1 cellular context compared by ENCODE assay signal in the genomic region with DNA sequence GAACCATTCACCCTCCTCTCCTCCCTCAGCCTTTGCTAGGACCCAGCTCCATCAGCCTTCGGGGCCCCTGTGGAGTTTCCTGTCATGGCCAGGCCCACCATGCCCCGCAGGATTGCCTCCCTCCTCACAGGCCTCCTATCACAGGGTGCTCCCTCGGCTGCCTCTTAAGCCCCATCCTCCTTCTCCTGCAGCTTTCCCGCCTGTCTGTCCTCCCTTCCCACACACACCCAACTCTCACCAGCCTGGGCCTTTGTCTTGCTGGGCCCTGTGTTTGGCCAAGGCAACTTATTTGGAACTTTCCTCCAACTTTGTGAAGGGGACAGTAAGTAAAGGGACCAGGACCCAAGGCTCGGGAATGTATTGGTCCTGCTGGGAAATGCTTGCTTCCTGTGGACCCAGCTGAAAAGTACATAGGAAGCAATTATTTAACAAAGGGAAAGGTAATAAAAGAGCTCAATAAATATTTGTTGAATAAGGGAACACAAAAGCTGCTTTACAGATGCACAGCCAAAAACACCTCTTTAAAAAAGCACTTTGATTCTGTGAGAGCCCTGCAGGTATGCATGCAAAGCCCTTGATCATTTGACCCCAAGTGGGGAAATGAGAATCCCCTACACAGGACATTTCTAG.
TF ChIP-seq lines count a peak whose summit lies in the region.

No MANE protein-coding gene starts in this region.

TF ChIP-seq in GM23338, 12 proteins besides CTCF, POLR2A, EP300 and RAD21 (continued from another document):
- TF ChIP-seq, protein P1, sequence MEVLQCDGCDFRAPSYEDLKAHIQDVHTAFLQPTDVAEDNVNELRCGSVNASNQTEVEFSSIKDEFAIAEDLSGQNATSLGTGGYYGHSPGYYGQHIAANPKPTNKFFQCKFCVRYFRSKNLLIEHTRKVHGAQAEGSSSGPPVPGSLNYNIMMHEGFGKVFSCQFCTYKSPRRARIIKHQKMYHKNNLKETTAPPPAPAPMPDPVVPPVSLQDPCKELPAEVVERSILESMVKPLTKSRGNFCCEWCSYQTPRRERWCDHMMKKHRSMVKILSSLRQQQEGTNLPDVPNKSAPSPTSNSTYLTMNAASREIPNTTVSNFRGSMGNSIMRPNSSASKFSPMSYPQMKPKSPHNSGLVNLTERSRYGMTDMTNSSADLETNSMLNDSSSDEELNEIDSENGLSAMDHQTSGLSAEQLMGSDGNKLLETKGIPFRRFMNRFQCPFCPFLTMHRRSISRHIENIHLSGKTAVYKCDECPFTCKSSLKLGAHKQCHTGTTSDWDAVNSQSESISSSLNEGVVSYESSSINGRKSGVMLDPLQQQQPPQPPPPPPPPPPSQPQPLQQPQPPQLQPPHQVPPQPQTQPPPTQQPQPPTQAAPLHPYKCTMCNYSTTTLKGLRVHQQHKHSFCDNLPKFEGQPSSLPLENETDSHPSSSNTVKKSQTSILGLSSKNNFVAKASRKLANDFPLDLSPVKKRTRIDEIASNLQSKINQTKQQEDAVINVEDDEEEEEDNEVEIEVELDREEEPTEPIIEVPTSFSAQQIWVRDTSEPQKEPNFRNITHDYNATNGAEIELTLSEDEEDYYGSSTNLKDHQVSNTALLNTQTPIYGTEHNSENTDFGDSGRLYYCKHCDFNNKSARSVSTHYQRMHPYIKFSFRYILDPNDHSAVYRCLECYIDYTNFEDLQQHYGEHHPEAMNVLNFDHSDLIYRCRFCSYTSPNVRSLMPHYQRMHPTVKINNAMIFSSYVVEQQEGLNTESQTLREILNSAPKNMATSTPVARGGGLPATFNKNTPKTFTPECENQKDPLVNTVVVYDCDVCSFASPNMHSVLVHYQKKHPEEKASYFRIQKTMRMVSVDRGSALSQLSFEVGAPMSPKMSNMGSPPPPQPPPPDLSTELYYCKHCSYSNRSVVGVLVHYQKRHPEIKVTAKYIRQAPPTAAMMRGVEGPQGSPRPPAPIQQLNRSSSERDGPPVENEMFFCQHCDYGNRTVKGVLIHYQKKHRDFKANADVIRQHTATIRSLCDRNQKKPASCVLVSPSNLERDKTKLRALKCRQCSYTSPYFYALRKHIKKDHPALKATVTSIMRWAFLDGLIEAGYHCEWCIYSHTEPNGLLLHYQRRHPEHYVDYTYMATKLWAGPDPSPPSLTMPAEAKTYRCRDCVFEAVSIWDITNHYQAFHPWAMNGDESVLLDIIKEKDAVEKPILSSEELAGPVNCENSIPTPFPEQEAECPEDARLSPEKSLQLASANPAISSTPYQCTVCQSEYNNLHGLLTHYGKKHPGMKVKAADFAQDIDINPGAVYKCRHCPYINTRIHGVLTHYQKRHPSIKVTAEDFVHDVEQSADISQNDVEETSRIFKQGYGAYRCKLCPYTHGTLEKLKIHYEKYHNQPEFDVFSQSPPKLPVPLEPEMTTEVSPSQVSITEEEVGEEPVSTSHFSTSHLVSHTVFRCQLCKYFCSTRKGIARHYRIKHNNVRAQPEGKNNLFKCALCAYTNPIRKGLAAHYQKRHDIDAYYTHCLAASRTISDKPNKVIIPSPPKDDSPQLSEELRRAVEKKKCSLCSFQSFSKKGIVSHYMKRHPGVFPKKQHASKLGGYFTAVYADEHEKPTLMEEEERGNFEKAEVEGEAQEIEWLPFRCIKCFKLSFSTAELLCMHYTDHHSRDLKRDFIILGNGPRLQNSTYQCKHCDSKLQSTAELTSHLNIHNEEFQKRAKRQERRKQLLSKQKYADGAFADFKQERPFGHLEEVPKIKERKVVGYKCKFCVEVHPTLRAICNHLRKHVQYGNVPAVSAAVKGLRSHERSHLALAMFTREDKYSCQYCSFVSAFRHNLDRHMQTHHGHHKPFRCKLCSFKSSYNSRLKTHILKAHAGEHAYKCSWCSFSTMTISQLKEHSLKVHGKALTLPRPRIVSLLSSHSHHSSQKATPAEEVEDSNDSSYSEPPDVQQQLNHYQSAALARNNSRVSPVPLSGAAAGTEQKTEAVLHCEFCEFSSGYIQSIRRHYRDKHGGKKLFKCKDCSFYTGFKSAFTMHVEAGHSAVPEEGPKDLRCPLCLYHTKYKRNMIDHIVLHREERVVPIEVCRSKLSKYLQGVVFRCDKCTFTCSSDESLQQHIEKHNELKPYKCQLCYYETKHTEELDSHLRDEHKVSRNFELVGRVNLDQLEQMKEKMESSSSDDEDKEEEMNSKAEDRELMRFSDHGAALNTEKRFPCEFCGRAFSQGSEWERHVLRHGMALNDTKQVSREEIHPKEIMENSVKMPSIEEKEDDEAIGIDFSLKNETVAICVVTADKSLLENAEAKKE (CRISPR knock-in tag; IDR thresholded peaks at IDR 0.05) = no peak
- TF ChIP-seq ZNF114 (CRISPR knock-in tag; IDR thresholded peaks at IDR 0.05) (no peak), POLR2AphosphoS5 (IDR thresholded peaks at IDR 0.05; ENCODE audit: low read depth) (no peak), EZH2phosphoT487 (IDR thresholded peaks at IDR 0.05; ENCODE audit: unreplicated experiment) (no peak), NANOG (IDR thresholded peaks at IDR 0.05; ENCODE audit: borderline replicate concordance) (no peak), ZNF331 (CRISPR knock-in tag; IDR thresholded peaks at IDR 0.05; ENCODE audit: low read depth) (no peak), STAT1 (IDR thresholded peaks at IDR 0.05; ENCODE audit: unreplicated experiment) (no peak), CREB1 (CRISPR knock-in tag; IDR thresholded peaks at IDR 0.05; ENCODE audit: low read depth) (no peak), JUNB (IDR thresholded peaks at IDR 0.05; ENCODE audit: unreplicated experiment) (no peak)
- TF ChIP-seq, protein P2, sequence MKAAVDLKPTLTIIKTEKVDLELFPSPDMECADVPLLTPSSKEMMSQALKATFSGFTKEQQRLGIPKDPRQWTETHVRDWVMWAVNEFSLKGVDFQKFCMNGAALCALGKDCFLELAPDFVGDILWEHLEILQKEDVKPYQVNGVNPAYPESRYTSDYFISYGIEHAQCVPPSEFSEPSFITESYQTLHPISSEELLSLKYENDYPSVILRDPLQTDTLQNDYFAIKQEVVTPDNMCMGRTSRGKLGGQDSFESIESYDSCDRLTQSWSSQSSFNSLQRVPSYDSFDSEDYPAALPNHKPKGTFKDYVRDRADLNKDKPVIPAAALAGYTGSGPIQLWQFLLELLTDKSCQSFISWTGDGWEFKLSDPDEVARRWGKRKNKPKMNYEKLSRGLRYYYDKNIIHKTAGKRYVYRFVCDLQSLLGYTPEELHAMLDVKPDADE (IDR thresholded peaks at IDR 0.05) = no peak
- TF ChIP-seq, protein P3, sequence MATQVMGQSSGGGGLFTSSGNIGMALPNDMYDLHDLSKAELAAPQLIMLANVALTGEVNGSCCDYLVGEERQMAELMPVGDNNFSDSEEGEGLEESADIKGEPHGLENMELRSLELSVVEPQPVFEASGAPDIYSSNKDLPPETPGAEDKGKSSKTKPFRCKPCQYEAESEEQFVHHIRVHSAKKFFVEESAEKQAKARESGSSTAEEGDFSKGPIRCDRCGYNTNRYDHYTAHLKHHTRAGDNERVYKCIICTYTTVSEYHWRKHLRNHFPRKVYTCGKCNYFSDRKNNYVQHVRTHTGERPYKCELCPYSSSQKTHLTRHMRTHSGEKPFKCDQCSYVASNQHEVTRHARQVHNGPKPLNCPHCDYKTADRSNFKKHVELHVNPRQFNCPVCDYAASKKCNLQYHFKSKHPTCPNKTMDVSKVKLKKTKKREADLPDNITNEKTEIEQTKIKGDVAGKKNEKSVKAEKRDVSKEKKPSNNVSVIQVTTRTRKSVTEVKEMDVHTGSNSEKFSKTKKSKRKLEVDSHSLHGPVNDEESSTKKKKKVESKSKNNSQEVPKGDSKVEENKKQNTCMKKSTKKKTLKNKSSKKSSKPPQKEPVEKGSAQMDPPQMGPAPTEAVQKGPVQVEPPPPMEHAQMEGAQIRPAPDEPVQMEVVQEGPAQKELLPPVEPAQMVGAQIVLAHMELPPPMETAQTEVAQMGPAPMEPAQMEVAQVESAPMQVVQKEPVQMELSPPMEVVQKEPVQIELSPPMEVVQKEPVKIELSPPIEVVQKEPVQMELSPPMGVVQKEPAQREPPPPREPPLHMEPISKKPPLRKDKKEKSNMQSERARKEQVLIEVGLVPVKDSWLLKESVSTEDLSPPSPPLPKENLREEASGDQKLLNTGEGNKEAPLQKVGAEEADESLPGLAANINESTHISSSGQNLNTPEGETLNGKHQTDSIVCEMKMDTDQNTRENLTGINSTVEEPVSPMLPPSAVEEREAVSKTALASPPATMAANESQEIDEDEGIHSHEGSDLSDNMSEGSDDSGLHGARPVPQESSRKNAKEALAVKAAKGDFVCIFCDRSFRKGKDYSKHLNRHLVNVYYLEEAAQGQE (IDR thresholded peaks at IDR 0.05; ENCODE audit: unreplicated experiment) = no peak
